In the genomic region with DNA sequence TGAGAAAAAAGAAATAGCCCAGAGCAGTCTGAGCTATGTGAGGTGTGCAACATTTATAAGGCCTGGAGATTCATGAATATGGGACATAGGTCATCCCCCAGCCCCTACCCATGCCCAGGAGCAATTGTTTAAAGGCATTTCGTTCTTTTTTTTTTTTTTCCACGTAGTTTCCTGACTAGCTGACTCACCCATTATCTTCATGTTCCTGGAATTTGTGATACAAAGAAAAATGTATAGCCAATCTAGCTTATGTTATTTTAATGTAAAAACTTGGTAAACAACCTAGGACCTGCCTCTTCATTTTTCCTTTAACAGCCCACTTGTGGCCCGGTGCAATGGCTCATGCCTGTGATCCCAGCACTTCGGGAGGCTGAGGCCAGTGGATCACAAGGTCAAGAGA, we compare ENCODE assay signal across 16 cellular contexts.
DNase-seq lines count a peak whose midpoint lies in the region; ATAC-seq and TF ChIP-seq lines count a peak whose summit lies in the region.
"Had no signal": no experiment of that assay in that cellular context is flagged by ENCODE, and none has a peak within 500 bp of the region (broad histone marks: within the 10 kb centered on the region; RNA-seq: fewer than 3 reads in every experiment).

No MANE protein-coding gene starts in this region.

- WGBS in psoas muscle, 3 donors: 55 to 73% (median 70%) methylated on average over 4 of the region's 4 CpGs

- H3K27me3 ChIP-seq in breast epithelium (no peaks in the 10 kb centered on the region), psoas muscle (ENCODE audit: insufficient read depth in 3 of 3, low read length in 2 of 3) (no peaks in the 10 kb centered on the region)

- H3K36me3 Mint-ChIP-seq in MCF 10A (ENCODE audit: insufficient read depth, unreplicated experiment): no peaks in the 10 kb centered on the region

- ATAC-seq in psoas muscle: no peak
- ATAC-seq in GM18868 (IDR thresholded peaks at IDR 0.05; ENCODE audit: unreplicated experiment): no peak
- ATAC-seq in GM19395 (IDR thresholded peaks at IDR 0.05; ENCODE audit: unreplicated experiment): no peak
- ATAC-seq: activated CD8-positive, alpha-beta T cell treated with anti-CD3 and anti-CD28 coated beads, Interleukin-2, amount 10 ng/mL, durations not matched to agents 7 days and 5 days; stimulated activated naive CD8-positive, alpha-beta T cell treated with anti-CD3 and anti-CD28 coated beads, Interleukin-15, Interleukin-2, amounts not matched to agents 100 U/mL and 50 U/mL, for 24 hours had no signal

- H3K9me3 Mint-ChIP-seq in MCF 10A (ENCODE audit: unreplicated experiment): peaks cover 14% of the 10 kb centered on the region
- H3K9me3 Mint-ChIP-seq: CD4-positive, alpha-beta T cell had no signal

- intact Hi-C loops in MCF 10A (cut with micrococcal nuclease): no loop called here
- intact Hi-C loops in breast epithelium (cut with DNase I; ENCODE audit: low total_unique reads): no loop called here
- intact Hi-C loops in psoas muscle (cut with DNase I): no loop called here

- POLR2A ChIA-PET in MCF 10A (lab: Yijun Ruan, JAX): interaction anchor here (0.6 to 0.7 kb wide), 3 partner anchors 9 to 43 kb away, joined by 3 to 4 read pairs (median 3); no protein-coding TSS in a partner anchor
- POLR2A ChIA-PET in RWPE1 (lab: Yijun Ruan, JAX; ENCODE audit: low non-redundant PET): no interaction called here

- no peak overlapping the region for H3K4me3 ChIP-seq in breast epithelium
- no peak overlapping the region for H3K4me3 ChIP-seq in psoas muscle

- TF ChIP-seq CTCF in MCF 10A (IDR thresholded peaks at IDR 0.05; ENCODE audit: unreplicated experiment): no peak
- TF ChIP-seq CTCF in breast epithelium (IDR thresholded peaks at IDR 0.05): no peak
- no peak for TF ChIP-seq CTCF in RWPE1 (conservative IDR thresholded peaks at IDR 0.05; ENCODE audit: low read depth)
- no peak for TF ChIP-seq CTCF in psoas muscle (IDR thresholded peaks at IDR 0.05)

- BruUV-seq in MCF 10A (replicated peaks; lab: Mats Ljungman, UMichigan): no TSS peak

- H3K4me3 Mint-ChIP-seq in MCF 10A (ENCODE audit: unreplicated experiment): no peak overlapping the region
- H3K4me3 Mint-ChIP-seq: activated CD8-positive, alpha-beta T cell treated with anti-CD3 and anti-CD28 coated beads, Interleukin-2, amount 10 ng/mL, durations not matched to agents 7 days and 5 days; CD4-positive, alpha-beta T cell had no signal

- H3K4me1 Mint-ChIP-seq in MCF 10A (ENCODE audit: insufficient read depth, unreplicated experiment): peaks cover 11% of the 10 kb centered on the region

- H3K27ac ChIP-seq in breast epithelium: peak overlapping the region in 1 of 2 donors; percentile 45
- no peak overlapping the region for H3K27ac ChIP-seq in RWPE1
- peak overlapping the region; percentile 43 for H3K27ac ChIP-seq in psoas muscle

- DNase-seq in MCF 10A (ENCODE audit: unreplicated experiment): peak; percentile 36
- DNase-seq in breast epithelium (ENCODE audit: low spot score in 2 of 2): no peak
- peak; percentile 45 for DNase-seq in RWPE1 (ENCODE audit: low spot score)
- peak; percentile 97 for DNase-seq in dermis blood vessel endothelial cell
- DNase-seq in psoas muscle: no peak
- DNase-seq in NCI-H1092 treated with DMSO at 0.1 percent for 48 hours (lab: John Stamatoyannopoulos, UW): no peak
- DNase-seq: ACHN; activated CD8-positive, alpha-beta T cell treated with anti-CD3 and anti-CD28 coated beads, Interleukin-2, amount 10 ng/mL, durations not matched to agents 7 days and 5 days; activated effector memory CD4-positive, alpha-beta T cell treated with Interleukin-2 at 50 U/mL for 16 hours; CD4-positive, alpha-beta T cell; DND-41; SIG-M5; stimulated activated naive CD8-positive, alpha-beta T cell treated with anti-CD3 and anti-CD28 coated beads, Interleukin-15, Interleukin-2, amounts not matched to agents 100 U/mL and 50 U/mL, for 24 hours; T1000 had no signal

- TF ChIP-seq POLR2A in breast epithelium (IDR thresholded peaks at IDR 0.05): no peak

- CTCF ChIA-PET in MCF 10A (lab: Yijun Ruan, JAX): interaction anchor here (0.7 to 3.2 kb wide), 4 partner anchors 9 to 1534 kb away, joined by 4 to 16 read pairs (median 4); no protein-coding TSS in a partner anchor
- CTCF ChIA-PET in RWPE1 (lab: Yijun Ruan, JAX): interaction anchor here (0.6 to 0.7 kb wide), 3 partner anchors 20 to 1091 kb away, joined by 3 to 5 read pairs (median 4); no protein-coding TSS in a partner anchor

- H3K36me3 ChIP-seq in breast epithelium (no peaks in the 10 kb centered on the region), psoas muscle (ENCODE audit: insufficient read depth in 1 of 2, low read depth in 1 of 2) (peaks cover 3 to 5% of the 10 kb centered on the region in 2 donors)

- peak overlapping the region; percentile 67 for H3K27ac Mint-ChIP-seq in MCF 10A (ENCODE audit: low read depth, unreplicated experiment)
- H3K27ac Mint-ChIP-seq: CD4-positive, alpha-beta T cell had no signal

- no peaks in the 10 kb centered on the region for H3K27me3 Mint-ChIP-seq in MCF 10A (ENCODE audit: insufficient read depth, unreplicated experiment)
- H3K27me3 Mint-ChIP-seq: CD4-positive, alpha-beta T cell had no signal

- H3K9me3 ChIP-seq in breast epithelium: peaks cover 5 to 11% of the 10 kb centered on the region in 2 donors
- H3K9me3 ChIP-seq in psoas muscle: peaks cover 4% of the 10 kb centered on the region

- H3K4me1 ChIP-seq in breast epithelium: no peaks in the 10 kb centered on the region
- H3K4me1 ChIP-seq in psoas muscle: no peaks in the 10 kb centered on the region

Comparison
In these comparisons a context has a peak if more than half of its experiments do, and no peak if none do; other contexts are left out.
1. DNase-seq: peak in MCF 10A (single experiment), RWPE1 (single experiment) and dermis blood vessel endothelial cell (single experiment); none in breast epithelium (0 of 2), psoas muscle (0 of 2) and NCI-H1092 treated with DMSO at 0.1 percent for 48 hours (single experiment).